Comparison of ENCODE assay signal across 15 cellular contexts in the genomic region with DNA sequence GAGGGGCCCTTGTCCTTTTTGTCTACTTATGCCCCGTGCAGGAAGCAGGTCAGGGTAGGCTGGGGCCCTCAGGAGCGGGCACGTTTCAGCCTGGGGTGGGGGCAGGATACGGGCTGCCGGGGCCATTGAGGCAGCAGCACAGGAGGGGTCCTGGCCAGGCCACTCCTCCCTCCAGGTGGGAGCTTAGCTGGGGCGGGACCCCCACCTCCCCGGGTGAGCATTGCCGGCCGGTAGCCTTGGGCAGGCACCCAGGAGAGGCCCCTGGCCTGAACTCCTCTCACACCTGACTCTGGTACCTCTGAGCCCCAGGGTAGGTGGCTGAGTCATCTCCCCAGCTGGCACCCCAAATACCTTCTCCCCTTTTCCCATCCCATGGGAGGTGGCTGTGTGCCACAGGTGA. TPM values are rescaled to one million over a fixed set of nuclear protein-coding genes. Genes with fewer than 3 reads are reported as not detected.
"Had no signal": no experiment of that assay in that cellular context is flagged by ENCODE, and none has a peak within 500 bp of the region (broad histone marks: within the 10 kb centered on the region; RNA-seq: fewer than 3 reads in every experiment).

No MANE protein-coding gene starts in this region.

- FAIRE-seq: bronchial epithelial cell, keratinocyte had no signal

- DNase-seq: activated naive CD4-positive, alpha-beta T cell treated with Interleukin-2 at 50 U/mL for 16 hours; stimulated activated CD4-positive, alpha-beta T cell treated with anti-CD3 and anti-CD28 coated beads, Interleukin-4, amount 100 ng/mL, for 4 hours; trophoblast cell had no signal

- H3K79me2 ChIP-seq: hepatocyte had no signal

- H2AFZ ChIP-seq: hepatocyte had no signal

- H3K27ac ChIP-seq: ascending aorta, hepatocyte, ovary, suprapubic skin had no signal

- H3K36me3 ChIP-seq: ascending aorta, ovary, suprapubic skin had no signal

- H3K27me3 ChIP-seq: ascending aorta, hepatocyte, ovary had no signal

- H3K4me1 ChIP-seq: ascending aorta, suprapubic skin had no signal

- H3K4me3 ChIP-seq: ascending aorta, hepatocyte, ovary, suprapubic skin had no signal

- H3K9me3 ChIP-seq: ascending aorta, ovary, suprapubic skin had no signal

RNA-seq across cellular contexts. Expression of a gene that starts 5.0 kb away (rescaled TPM):
- total RNA-seq: activated CD8-positive, alpha-beta memory T cell treated with anti-CD3 and anti-CD28 coated beads for 36 hours; ascending aorta; bronchial epithelial cell; hepatocyte; mesenteric fat pad; renal cortical epithelial cell; skeletal muscle tissue had no signal
- polyA plus RNA-seq: hepatocyte, keratinocyte, neural cell had no signal

RNA-seq across cellular contexts. Expression of a gene that starts 33.2 kb away (rescaled TPM):
- total RNA-seq: activated CD8-positive, alpha-beta memory T cell treated with anti-CD3 and anti-CD28 coated beads for 36 hours; bronchial epithelial cell; liver; renal cortical epithelial cell; skeletal muscle tissue had no signal
- polyA plus RNA-seq: keratinocyte, neural cell had no signal
